In the genomic region with DNA sequence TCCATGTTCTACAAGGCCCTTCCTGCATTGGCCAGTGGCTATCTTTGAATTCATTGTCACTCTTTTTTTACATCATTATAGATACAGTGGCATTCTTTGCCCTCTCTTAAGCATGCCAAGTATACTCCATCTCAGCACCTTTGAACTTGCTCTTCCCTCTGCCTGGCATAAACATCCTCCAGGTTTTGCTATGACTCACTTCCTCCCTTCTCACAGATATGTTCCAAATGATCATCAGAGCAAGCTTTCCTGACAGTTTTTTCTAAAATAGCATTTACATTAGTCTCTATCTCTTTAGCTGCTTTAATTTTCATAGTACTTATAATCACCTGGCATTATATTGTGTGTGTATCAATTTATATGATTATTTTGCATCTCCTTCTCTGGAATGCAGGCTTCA, we compare ENCODE assay signal across 14 cellular contexts.
DNase-seq lines count a peak whose midpoint lies in the region; ATAC-seq, FAIRE-seq and TF ChIP-seq lines count a peak whose summit lies in the region.
"Had no signal": no experiment of that assay in that cellular context is flagged by ENCODE, and none has a peak within 500 bp of the region (broad histone marks: within the 10 kb centered on the region; RNA-seq: fewer than 3 reads in every experiment).

No MANE protein-coding gene starts in this region.

- intact Hi-C loops in Panc1 (cut with micrococcal nuclease; ENCODE audit: unreplicated experiment) (no loop called here), pancreas (cut with DNase I) (no loop called here), tibial artery (cut with DNase I; ENCODE audit: low total_unique reads) (no loop called here), Right ventricle myocardium inferior (cut with DNase I) (no loop called here)

- POLR2A ChIA-PET in Panc1 (lab: Charles Lee) = no interaction called here

- TF ChIP-seq CTCF in Panc1 (IDR thresholded peaks at IDR 0.05) (no peak), epithelial cell of proximal tubule (conservative IDR thresholded peaks at IDR 0.05; ENCODE audit: low read depth, low read length) (no peak), pancreas (IDR thresholded peaks at IDR 0.05) (no peak), tibial artery (IDR thresholded peaks at IDR 0.05) (no peak), D721Med (IDR thresholded peaks at IDR 0.05; ENCODE audit: insufficient read depth, missing control alignments) (no peak)

- no TSS peak for BruUV-seq in Panc1 (replicated peaks; lab: Mats Ljungman, UMichigan)

- H3K27me3 ChIP-seq in Panc1 (ENCODE audit: control insufficient read depth, insufficient read depth, low read length) (no peaks in the 10 kb centered on the region), pancreas (no peaks in the 10 kb centered on the region), tibial artery (no peaks in the 10 kb centered on the region)

- peaks cover 5% of the 10 kb centered on the region for H3K4me1 ChIP-seq in Panc1 (ENCODE audit: control insufficient read depth, insufficient read depth, low read length)
- no peaks in the 10 kb centered on the region for H3K4me1 ChIP-seq in pancreas
- H3K4me1 ChIP-seq in tibial artery = peaks cover 0 to 22% (median 1%) of the 10 kb centered on the region in 4 donors

- H3K9me3 ChIP-seq in Panc1 (ENCODE audit: control insufficient read depth, insufficient read depth, low read depth, low read length) (peaks cover 29% of the 10 kb centered on the region; the same call in 1 of the 2 replicates), pancreas (no peaks in the 10 kb centered on the region), tibial artery (no peaks in the 10 kb centered on the region)

- FAIRE-seq in pancreas (lab: Jason Lieb, UNC) (peak; percentile 34), D721Med (lab: Jason Lieb, UNC) (no peak)
- FAIRE-seq: G401.6, small intestine had no signal

- CTCF ChIA-PET in Panc1 (lab: Charles Lee) = no interaction called here

- H3K27ac ChIP-seq in Panc1 (ENCODE audit: low read length) (peak overlapping the region; percentile 91), pancreas (no peak overlapping the region), tibial artery (peak overlapping the region in 1 of 2 donors; percentile 37)
- H3K27ac ChIP-seq: SK-N-MC had no signal

- ATAC-seq in GM19351 (IDR thresholded peaks at IDR 0.05; ENCODE audit: unreplicated experiment) (peak; percentile 30), Panc1 (peak; percentile 77), pancreas (no peak), Right ventricle myocardium inferior (no peak), GM21529 (IDR thresholded peaks at IDR 0.05; ENCODE audit: unreplicated experiment) (no peak)

- peak; percentile 42 for DNase-seq in Panc1 (ENCODE audit: low read depth, low spot score)
- peak; percentile 59 for DNase-seq in epithelial cell of proximal tubule (ENCODE audit: low read depth)
- DNase-seq in pancreas = no peak
- DNase-seq in tibial artery = no peak
- no peak for DNase-seq in D721Med (ENCODE audit: insufficient read length, low spot score)
- DNase-seq in Right ventricle myocardium inferior (ENCODE audit: missing footprints) = no peak
- DNase-seq: cortex of kidney; NCI-H187 treated with DMSO at 0.1 percent for 48 hours; small intestine; stimulated activated naive CD4-positive, alpha-beta T cell had no signal

- in situ Hi-C loops in Panc1 (cut with HindIII; ENCODE audit: low pct_unique_long_range_greater_than_20kb, low sequenced_read_pairs) = no loop called here

- H3K4me3 ChIP-seq in Panc1 (ENCODE audit: low read depth in 2 of 2, low read length in 2 of 2) = no peak overlapping the region
- H3K4me3 ChIP-seq in epithelial cell of proximal tubule (ENCODE audit: low read depth, low read length) = no peak overlapping the region
- H3K4me3 ChIP-seq in pancreas = no peak overlapping the region
- H3K4me3 ChIP-seq in tibial artery = no peak overlapping the region
- H3K4me3 ChIP-seq: SK-N-MC had no signal

- H3K36me3 ChIP-seq in Panc1 (ENCODE audit: control insufficient read depth, insufficient read depth, low read length) (no peaks in the 10 kb centered on the region), pancreas (no peaks in the 10 kb centered on the region), tibial artery (no peaks in the 10 kb centered on the region)

Comparison
In these comparisons a context has a peak if more than half of its experiments do, and no peak if none do; other contexts are left out.
1. ATAC-seq: peak in GM19351 (single experiment) and Panc1 (single experiment); none in pancreas (0 of 4), Right ventricle myocardium inferior (single experiment) and GM21529 (single experiment).
2. DNase-seq: peak in Panc1 (single experiment) and epithelial cell of proximal tubule (single experiment); none in pancreas (0 of 6), tibial artery (0 of 2), D721Med (single experiment) and Right ventricle myocardium inferior (single experiment).